12 cellular contexts compared by ENCODE assay signal in genomic region chr3:43960448-43960840, GRCh38.
DNase-seq lines count a peak whose midpoint lies in the region; ATAC-seq and TF ChIP-seq lines count a peak whose summit lies in the region.
"Had no signal": no experiment of that assay in that cellular context is flagged by ENCODE, and none has a peak within 500 bp of the region (broad histone marks: within the 10 kb centered on the region; RNA-seq: fewer than 3 reads in every experiment).

No MANE protein-coding gene starts in this region.

- peaks cover 30% of the 10 kb centered on the region for H3K4me1 ChIP-seq in MM.1S (ENCODE audit: low read length)
- H3K4me1 ChIP-seq: gastrocnemius medialis, right lobe of liver had no signal

- TF ChIP-seq CTCF in MM.1S (IDR thresholded peaks at IDR 0.05; ENCODE audit: low read length), result no peak

- no peaks in the 10 kb centered on the region for H3K9me3 ChIP-seq in MM.1S (replicated peaks; ENCODE audit: insufficient read depth, low read length)
- H3K9me3 ChIP-seq: gastrocnemius medialis, right lobe of liver had no signal

- no peaks in the 10 kb centered on the region for H3K27me3 ChIP-seq in MM.1S (replicated peaks; ENCODE audit: insufficient read depth, low read length)
- H3K27me3 ChIP-seq: gastrocnemius medialis, right lobe of liver had no signal

- H3K79me2 ChIP-seq in MM.1S (ENCODE audit: low read length), result no peaks in the 10 kb centered on the region

- H3F3A ChIP-seq in MM.1S (ENCODE audit: insufficient read depth, low read length), result peaks cover 12% of the 10 kb centered on the region

- no peak overlapping the region for H3K9ac ChIP-seq in MM.1S (ENCODE audit: low read length)

- no peak overlapping the region for H3K4me2 ChIP-seq in MM.1S (ENCODE audit: low read depth, low read length)

- intact Hi-C loops in left ventricle myocardium superior (cut with micrococcal nuclease), result no loop called here

- H3K4me3 ChIP-seq in MM.1S (ENCODE audit: low read length), result no peak overlapping the region
- H3K4me3 ChIP-seq: gastrocnemius medialis, right lobe of liver had no signal

- DNase-seq in Daoy (ENCODE audit: low read depth), result peak; percentile 26
- DNase-seq in MM.1S, result peak; percentile 10
- peak; percentile 53 for DNase-seq in OCI-M1 (lab: John Stamatoyannopoulos, UW)
- DNase-seq in glomerular visceral epithelial cell (ENCODE audit: extremely low spot score), result peak; percentile 49
- no peak for DNase-seq in left ventricle myocardium superior
- no peak for DNase-seq in HT-29 (ENCODE audit: low spot score)
- no peak for DNase-seq in T-helper 2 cell
- DNase-seq: CD4-positive, alpha-beta T cell; gastrocnemius medialis; left cardiac atrium; naive thymus-derived CD8-positive, alpha-beta T cell; right lobe of liver had no signal

- no peak for ATAC-seq in left ventricle myocardium superior
- ATAC-seq: gastrocnemius medialis; left cardiac atrium; naive thymus-derived CD8-positive, alpha-beta T cell had no signal

- no peaks in the 10 kb centered on the region for H4K20me1 ChIP-seq in MM.1S (ENCODE audit: insufficient read depth, low read length)

- no peaks in the 10 kb centered on the region for H3K9me2 ChIP-seq in MM.1S (replicated peaks; ENCODE audit: insufficient read depth, low read length)

- no peak overlapping the region for H2AFZ ChIP-seq in MM.1S (ENCODE audit: low read length)

- H3K36me3 ChIP-seq in MM.1S (replicated peaks; ENCODE audit: insufficient read depth, low read length), result no peaks in the 10 kb centered on the region
- H3K36me3 ChIP-seq: gastrocnemius medialis, right lobe of liver had no signal

- no peak overlapping the region for H3K27ac ChIP-seq in MM.1S (ENCODE audit: low read length)
- H3K27ac ChIP-seq: gastrocnemius medialis, right lobe of liver had no signal

Comparison
In these comparisons a context has a peak if more than half of its experiments do, and no peak if none do; other contexts are left out.
1. DNase-seq: peak in Daoy (single experiment), MM.1S (single experiment), OCI-M1 (single experiment) and glomerular visceral epithelial cell (single experiment); none in left ventricle myocardium superior (single experiment), HT-29 (single experiment) and T-helper 2 cell (0 of 5).